Comparison of ENCODE assay signal across 8 cellular contexts in the genomic region with DNA sequence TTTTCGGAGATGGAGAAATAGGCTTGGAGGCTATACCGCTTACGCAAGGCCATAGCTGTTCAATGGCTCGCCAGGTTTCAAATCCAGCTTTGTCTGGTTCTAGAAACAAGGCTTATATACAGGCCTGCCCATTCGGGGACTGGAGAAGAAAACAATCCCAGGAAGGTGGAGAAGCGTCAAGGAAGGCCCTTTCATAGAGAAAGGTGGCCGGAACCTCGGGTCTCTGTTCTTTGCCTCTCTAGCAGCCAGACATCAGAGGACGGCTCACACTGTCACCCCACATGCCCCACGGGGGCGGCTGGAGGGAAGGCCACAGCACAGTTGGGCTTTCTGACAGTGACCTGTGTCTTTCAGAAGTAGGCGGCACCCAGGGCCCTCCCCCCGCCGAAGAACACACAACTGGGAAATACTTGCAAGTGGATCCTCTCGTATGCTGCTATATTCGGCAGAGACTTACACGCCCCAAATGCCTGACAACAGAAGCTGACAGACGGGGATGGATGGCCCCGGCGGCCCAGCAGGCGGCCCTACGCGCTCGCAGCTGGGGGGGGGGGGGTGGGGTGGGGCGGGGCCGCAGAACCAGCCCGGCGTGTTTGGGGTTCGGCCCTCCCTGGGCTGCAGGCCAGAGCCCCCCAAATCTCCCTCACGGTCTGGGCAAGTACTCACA. TPM values are rescaled to one million over a fixed set of nuclear protein-coding genes. Genes with fewer than 3 reads are reported as not detected.
DNase-seq lines count a peak whose midpoint lies in the region; ATAC-seq, FAIRE-seq and TF ChIP-seq lines count a peak whose summit lies in the region.

No MANE protein-coding gene starts in this region.

- POLR2A ChIA-PET in naive thymus-derived CD8-positive, alpha-beta T cell (lab: Charles Lee) = interaction anchor here (0.6 to 37.3 kb wide), 14 partner anchors 5 to 281 kb away, joined by 3 to 2517 read pairs (median 4); a partner anchor contains a TSS

- no peaks in the 10 kb centered on the region for H3K27me3 Mint-ChIP-seq in naive thymus-derived CD8-positive, alpha-beta T cell

- WGBS in HUES64 = 13% methylated on average over 21 of the region's 30 CpGs

- H3K4me1 Mint-ChIP-seq in naive thymus-derived CD8-positive, alpha-beta T cell = peaks cover 43 to 50% (median 47%) of the 10 kb centered on the region in 4 donors

- no peaks in the 10 kb centered on the region for H3K27me3 ChIP-seq in HUES64 (ENCODE audit: insufficient read depth, low read length)

- H3K36me3 Mint-ChIP-seq in naive thymus-derived CD8-positive, alpha-beta T cell = peaks cover 2 to 37% (median 5%) of the 10 kb centered on the region in 3 donors

- H3K4me1 ChIP-seq in HUES64 (ENCODE audit: insufficient read depth, low read length) = peaks cover 25% of the 10 kb centered on the region

- H3K9me3 ChIP-seq in HUES64 (ENCODE audit: insufficient read depth, low read depth, low read length) = no peaks in the 10 kb centered on the region

- no peak for TF ChIP-seq CTCF in fibroblast of the aortic adventitia (IDR thresholded peaks at IDR 0.05; ENCODE audit: insufficient read depth, low read length)

- peak overlapping the region; percentile 99 for H3K9ac ChIP-seq in HUES64 (ENCODE audit: low read depth, low read length)

- H3K4me3 ChIP-seq in HUES64 (ENCODE audit: low read length) (peak overlapping the region; percentile 78), fibroblast of the aortic adventitia (ENCODE audit: low read depth, low read length) (peak overlapping the region; percentile 67)

- peak in 1 of 2 donors; percentile 11 for ATAC-seq in naive thymus-derived CD8-positive, alpha-beta T cell
- ATAC-seq in GM21786 (IDR thresholded peaks at IDR 0.05; ENCODE audit: unreplicated experiment) = no peak

- in situ Hi-C loops in Caki2 (cut with HindIII; ENCODE audit: low pct_unique_long_range_greater_than_20kb, low sequenced_read_pairs) = no loop called here

- peak overlapping the region; percentile 70 to 95 (median 90) for H3K4me3 Mint-ChIP-seq in naive thymus-derived CD8-positive, alpha-beta T cell

- FAIRE-seq in urothelium cell line (lab: Jason Lieb, UNC) = no peak

- peaks cover 0 to 2% (median 0%) of the 10 kb centered on the region in 9 donors for H3K9me3 Mint-ChIP-seq in naive thymus-derived CD8-positive, alpha-beta T cell

- H3K27ac ChIP-seq in HUES64 (ENCODE audit: low read depth, low read length) = peak overlapping the region; percentile 99

- peaks cover 18% of the 10 kb centered on the region for H3K36me3 ChIP-seq in HUES64 (ENCODE audit: insufficient read depth, low read length)

- peak overlapping the region; percentile 89 to 98 (median 95) for H3K27ac Mint-ChIP-seq in naive thymus-derived CD8-positive, alpha-beta T cell

- DNase-seq in Caki2 (ENCODE audit: low read depth) (peak; percentile 82), NOMO-1 treated with DMSO at 0.1 percent for 48 hours (lab: John Stamatoyannopoulos, UW; ENCODE audit: unreplicated experiment) (peak; percentile 76), activated gamma-delta T cell (lab: John Stamatoyannopoulos, UW) (peak; percentile 36), fibroblast of the aortic adventitia (ENCODE audit: low read depth) (peak; percentile 83), urothelium cell line (ENCODE audit: low spot score) (peak; percentile 70)
- peak; percentile 37 to 84 (median 69) for DNase-seq in naive thymus-derived CD8-positive, alpha-beta T cell

RNA-seq across cellular contexts. Expression of a gene that starts 4.5 kb away (rescaled TPM):
- 0.61 and 3.4 TPM in 2 replicates for total RNA-seq in Caki2 (2014; rRNA removed; shearing (Covaris generic); ENCODE audit: low replicate concordance)
- polyA plus RNA-seq in HUES64 (2013, experiment 1 of 2) = 8.4 TPM
- 8.3 TPM for polyA plus RNA-seq in HUES64 (2013, experiment 2 of 2)
- 5.0 and 6.1 TPM in 2 replicates for total RNA-seq in fibroblast of the aortic adventitia (ENCODE audit: low replicate concordance)
- 10 to 100 TPM; 92.8 to 93.8 TPM for total RNA-seq in naive thymus-derived CD8-positive, alpha-beta T cell
- 1 to 10 TPM in 2 of 3 donors, under 1 TPM in 1; 0.98 to 3.7 (median 2.8) TPM for polyA plus RNA-seq in naive thymus-derived CD8-positive, alpha-beta T cell

RNA-seq across cellular contexts. Expression of a gene that starts 5.8 kb away (rescaled TPM):
- 54.8 and 81.4 TPM in 2 replicates for total RNA-seq in Caki2 (2014; rRNA removed; shearing (Covaris generic); ENCODE audit: low replicate concordance)
- 15.1 TPM for polyA plus RNA-seq in HUES64 (2013, experiment 1 of 2)
- 15.5 TPM for polyA plus RNA-seq in HUES64 (2013, experiment 2 of 2)
- 10.9 and 13.1 TPM in 2 replicates for total RNA-seq in fibroblast of the aortic adventitia (ENCODE audit: low replicate concordance)
- 100 to 1,000 TPM; 176 to 178 TPM for total RNA-seq in naive thymus-derived CD8-positive, alpha-beta T cell
- 100 to 1,000 TPM in 1 of 3 donors, 10 to 100 TPM in 2; 79.9 to 101 (median 80.1) TPM for polyA plus RNA-seq in naive thymus-derived CD8-positive, alpha-beta T cell

RNA-seq across cellular contexts. Expression of a gene that starts 59.4 kb away (rescaled TPM):
- total RNA-seq in Caki2 (2014; rRNA removed; shearing (Covaris generic); ENCODE audit: low replicate concordance) = 12.7 and 13.4 TPM in 2 replicates
- polyA plus RNA-seq in HUES64 (2013, experiment 1 of 2) = 0.15 TPM
- 0.32 TPM for polyA plus RNA-seq in HUES64 (2013, experiment 2 of 2)
- 1.1 and 1.8 TPM in 2 replicates for total RNA-seq in fibroblast of the aortic adventitia (ENCODE audit: low replicate concordance)
- total RNA-seq in naive thymus-derived CD8-positive, alpha-beta T cell = not detected
- polyA plus RNA-seq in naive thymus-derived CD8-positive, alpha-beta T cell = not detected

Comparison
In these comparisons a context has a peak if more than half of its experiments do, and no peak if none do; other contexts are left out.
1. RNA of a gene that starts 4.5 kb away (total RNA-seq): 92.8 to 93.8 TPM in naive thymus-derived CD8-positive, alpha-beta T cell; 5.0 to 6.1 TPM in fibroblast of the aortic adventitia and 0.61 to 3.4 TPM in Caki2; every median in the first group is over 10 times any median in the second.
2. Peak in every context shown above with its lines, with median percentiles within 50 percentile points of each other: DNase-seq.